ENCODE assay signal across 35 cellular contexts in genomic region chr4:81845761-81846160, GRCh38.
"Had no signal": no experiment of that assay in that cellular context is flagged by ENCODE, and none has a peak within 500 bp of the region (broad histone marks: within the 10 kb centered on the region; RNA-seq: fewer than 3 reads in every experiment).

No MANE protein-coding gene starts in this region.

- H3K4me3 ChIP-seq: adrenal gland, body of pancreas, cardiac muscle cell, coronary artery, dorsolateral prefrontal cortex, right lobe of liver, smooth muscle cell, stomach, thyroid gland had no signal

- H3K36me3 ChIP-seq: adrenal gland, cardiac muscle cell, right lobe of liver, stomach, thyroid gland had no signal

- H3K27ac ChIP-seq: adrenal gland, body of pancreas, cardiac muscle cell, coronary artery, dorsolateral prefrontal cortex, right lobe of liver, thyroid gland had no signal

- H3K4me3 Mint-ChIP-seq: activated CD4-positive, alpha-beta memory T cell treated with anti-CD3 and anti-CD28 coated beads for 36 hours; activated CD4-positive, alpha-beta T cell treated with anti-CD3 and anti-CD28 coated beads, Interleukin-2, amount 10 ng/mL, durations not matched to agents 24 days and 14 days; activated naive CD4-positive, alpha-beta T cell treated with anti-CD3 and anti-CD28 coated beads for 36 hours; activated naive CD8-positive, alpha-beta T cell treated with anti-CD3 and anti-CD28 coated beads for 36 hours; activated T-helper 1 cell treated with anti-CD3 and anti-CD28 coated beads, Interleukin-12 subunit alpha, Interleukin-12 subunit beta, Interleukin-2, Interleukin-4 antibody, amounts not matched to agents 30 ng/mL and 10 ng/mL and 1 ng/mL, durations not matched to agents 14 hours and 24 hours and 36 hours; effector memory CD8-positive, alpha-beta T cell; immature natural killer cell; memory B cell; natural killer cell treated with Interleukin-12 subunit alpha and Interleukin-12 subunit beta and Interleukin-15 and Interleukin-18, amount 100 ng/mL, for 72 hours; stimulated activated memory B cell treated with anti-CD40 and anti-IgM and Interleukin-4, amounts not matched to agents 10 μg/mL and 1 μg/mL and 100 μg/mL, for 72 hours had no signal

- H3K4me1 ChIP-seq: body of pancreas, right lobe of liver, thyroid gland had no signal

- DNase-seq: activated CD4-positive, alpha-beta memory T cell treated with anti-CD3 and anti-CD28 coated beads for 36 hours; activated CD4-positive, alpha-beta T cell treated with anti-CD3 and anti-CD28 coated beads, Interleukin-2, amount 10 ng/mL, durations not matched to agents 24 days and 14 days; activated CD4-positive, CD25-positive, alpha-beta regulatory T cell treated with anti-CD3 and anti-CD28 coated beads, Interleukin-2, amount 50 U/mL, for 72 hours; activated CD8-positive, alpha-beta memory T cell treated with anti-CD3 and anti-CD28 coated beads, Interleukin-2, amount 50 U/mL, for 4 hours; activated effector memory CD4-positive, alpha-beta T cell treated with anti-CD3 and anti-CD28 coated beads, Interleukin-2, amount 50 U/mL, for 16 hours; activated naive CD4-positive, alpha-beta T cell treated with anti-CD3 and anti-CD28 coated beads for 36 hours; activated naive CD8-positive, alpha-beta T cell treated with anti-CD3 and anti-CD28 coated beads for 36 hours; activated T-cell treated with anti-CD3 and anti-CD28 coated beads, Interleukin-2, amount 50 U/mL, for 1 hour; adrenal gland; aorta; body of pancreas; cerebellar nuclear complex; dorsolateral prefrontal cortex; effector memory CD8-positive, alpha-beta T cell; foreskin fibroblast; head of caudate nucleus; hypothalamus; immature natural killer cell; kidney; posterior cingulate gyrus; right lobe of liver; stimulated activated CD4-positive, alpha-beta T cell treated with anti-CD3 and anti-CD28 coated beads, Interleukin-1b, Interleukin-23, amount 100 ng/mL, for 48 hours; stimulated activated CD4-positive, alpha-beta T cell treated with anti-CD3 and anti-CD28 coated beads, Interleukin-4, amount 100 ng/mL, for 4 hours; stimulated activated CD8-positive, alpha-beta memory T cell treated with anti-CD3 and anti-CD28 coated beads, Interleukin-4, amount 100 ng/mL, for 48 hours; stomach; T-helper 2 cell; thyroid gland had no signal

- ATAC-seq: body of pancreas; effector memory CD8-positive, alpha-beta T cell; esophagus mucosa; natural killer cell treated with Interleukin-12 subunit alpha and Interleukin-12 subunit beta and Interleukin-15 and Interleukin-18, amount 100 ng/mL, for 72 hours; stimulated activated memory B cell treated with anti-CD40 and anti-IgM and Interleukin-4, amounts not matched to agents 10 μg/mL and 1 μg/mL and 100 μg/mL, for 72 hours had no signal

- H3K27ac Mint-ChIP-seq: activated CD4-positive, alpha-beta memory T cell treated with anti-CD3 and anti-CD28 coated beads for 36 hours; activated CD4-positive, alpha-beta T cell treated with anti-CD3 and anti-CD28 coated beads, Interleukin-2, amount 10 ng/mL, durations not matched to agents 24 days and 14 days; activated naive CD4-positive, alpha-beta T cell treated with anti-CD3 and anti-CD28 coated beads for 36 hours; activated naive CD8-positive, alpha-beta T cell treated with anti-CD3 and anti-CD28 coated beads for 36 hours; activated T-helper 1 cell treated with anti-CD3 and anti-CD28 coated beads, Interleukin-12 subunit alpha, Interleukin-12 subunit beta, Interleukin-2, Interleukin-4 antibody, amounts not matched to agents 30 ng/mL and 10 ng/mL and 1 ng/mL, durations not matched to agents 14 hours and 24 hours and 36 hours; effector memory CD8-positive, alpha-beta T cell; immature natural killer cell; memory B cell; natural killer cell treated with Interleukin-12 subunit alpha and Interleukin-12 subunit beta and Interleukin-15 and Interleukin-18, amount 100 ng/mL, for 72 hours; stimulated activated memory B cell treated with anti-CD40 and anti-IgM and Interleukin-4, amounts not matched to agents 10 μg/mL and 1 μg/mL and 100 μg/mL, for 72 hours had no signal

- H3K4me1 Mint-ChIP-seq: activated CD4-positive, alpha-beta T cell treated with anti-CD3 and anti-CD28 coated beads, Interleukin-2, amount 10 ng/mL, durations not matched to agents 24 days and 14 days; immature natural killer cell; memory B cell; stimulated activated memory B cell treated with anti-CD40 and anti-IgM and Interleukin-4, amounts not matched to agents 10 μg/mL and 1 μg/mL and 100 μg/mL, for 72 hours had no signal

- H3K27me3 ChIP-seq: adrenal gland, body of pancreas, cardiac muscle cell, dorsolateral prefrontal cortex, right lobe of liver, stomach, thyroid gland had no signal

- H3K4me2 ChIP-seq: smooth muscle cell had no signal

- H3K9me3 Mint-ChIP-seq: activated CD4-positive, alpha-beta memory T cell treated with anti-CD3 and anti-CD28 coated beads for 36 hours; activated CD4-positive, alpha-beta T cell treated with anti-CD3 and anti-CD28 coated beads, Interleukin-2, amount 10 ng/mL, durations not matched to agents 24 days and 14 days; activated naive CD4-positive, alpha-beta T cell treated with anti-CD3 and anti-CD28 coated beads for 36 hours; activated naive CD8-positive, alpha-beta T cell treated with anti-CD3 and anti-CD28 coated beads for 36 hours; activated T-helper 1 cell treated with anti-CD3 and anti-CD28 coated beads, Interleukin-12 subunit alpha, Interleukin-12 subunit beta, Interleukin-2, Interleukin-4 antibody, amounts not matched to agents 30 ng/mL and 10 ng/mL and 1 ng/mL, durations not matched to agents 14 hours and 24 hours and 36 hours; effector memory CD8-positive, alpha-beta T cell; immature natural killer cell; memory B cell; natural killer cell treated with Interleukin-12 subunit alpha and Interleukin-12 subunit beta and Interleukin-15 and Interleukin-18, amount 100 ng/mL, for 72 hours; stimulated activated memory B cell treated with anti-CD40 and anti-IgM and Interleukin-4, amounts not matched to agents 10 μg/mL and 1 μg/mL and 100 μg/mL, for 72 hours had no signal

- H3K36me3 Mint-ChIP-seq: activated CD4-positive, alpha-beta memory T cell treated with anti-CD3 and anti-CD28 coated beads for 36 hours; activated naive CD8-positive, alpha-beta T cell treated with anti-CD3 and anti-CD28 coated beads for 36 hours; immature natural killer cell; memory B cell; natural killer cell treated with Interleukin-12 subunit alpha and Interleukin-12 subunit beta and Interleukin-15 and Interleukin-18, amount 100 ng/mL, for 72 hours; stimulated activated memory B cell treated with anti-CD40 and anti-IgM and Interleukin-4, amounts not matched to agents 10 μg/mL and 1 μg/mL and 100 μg/mL, for 72 hours had no signal

- H3K27me3 Mint-ChIP-seq: activated CD4-positive, alpha-beta T cell treated with anti-CD3 and anti-CD28 coated beads, Interleukin-2, amount 10 ng/mL, durations not matched to agents 24 days and 14 days; activated naive CD8-positive, alpha-beta T cell treated with anti-CD3 and anti-CD28 coated beads for 36 hours; memory B cell; stimulated activated memory B cell treated with anti-CD40 and anti-IgM and Interleukin-4, amounts not matched to agents 10 μg/mL and 1 μg/mL and 100 μg/mL, for 72 hours had no signal

- H3K9me3 ChIP-seq: adrenal gland, body of pancreas, right lobe of liver, stomach, thyroid gland had no signal
